ENCODE assay signal across 11 cellular contexts in the genomic region with DNA sequence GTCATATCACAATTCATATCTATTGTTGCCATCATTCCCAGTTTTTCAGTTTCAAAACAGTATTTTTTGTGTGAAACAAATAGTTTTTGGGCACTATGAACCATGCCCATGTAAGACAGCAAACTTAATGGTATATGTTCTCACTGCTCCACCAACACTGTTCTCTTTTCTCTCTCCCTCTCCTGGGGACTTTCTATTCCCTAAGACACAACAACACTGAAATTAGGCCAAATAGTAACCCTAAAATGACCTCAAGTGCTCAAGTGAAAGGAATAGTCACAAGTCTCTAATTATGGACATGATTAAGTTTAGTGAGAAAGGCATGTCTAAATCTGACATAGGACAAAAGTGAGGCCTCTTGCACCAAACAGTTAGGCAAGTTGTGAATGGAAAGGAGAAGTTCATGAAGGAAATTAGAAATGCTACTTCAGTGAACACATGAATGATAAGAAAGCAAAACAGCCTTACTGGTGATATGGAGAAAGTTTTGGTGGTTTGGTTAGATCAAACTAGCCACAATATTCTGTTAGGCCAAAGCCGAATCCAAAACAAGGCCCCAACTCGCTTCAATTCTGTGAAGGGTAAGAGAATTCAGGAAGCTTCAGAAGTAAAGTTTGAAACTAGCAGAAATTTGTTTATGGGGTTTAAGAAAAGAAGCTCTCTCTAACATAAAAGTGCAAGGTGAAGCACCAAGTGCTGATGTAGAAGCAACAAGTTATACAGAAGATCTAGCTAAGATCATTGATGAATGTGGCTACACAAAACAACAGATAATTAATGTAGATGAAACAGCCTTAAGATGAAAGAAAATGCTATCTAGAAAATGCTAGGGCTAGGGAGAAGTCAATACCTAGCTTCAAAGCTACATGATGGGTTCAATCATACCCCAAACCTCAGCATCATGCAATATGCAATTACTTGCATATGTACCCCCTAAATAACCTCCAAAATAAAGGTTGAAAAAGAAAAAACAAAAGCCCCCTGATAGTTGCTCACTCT.
DNase-seq lines count a peak whose midpoint lies in the region; ATAC-seq lines count a peak whose summit lies in the region.
"Had no signal": no experiment of that assay in that cellular context is flagged by ENCODE, and none has a peak within 500 bp of the region (broad histone marks: within the 10 kb centered on the region; RNA-seq: fewer than 3 reads in every experiment).

No MANE protein-coding gene starts in this region.

- peaks cover 27% of the 10 kb centered on the region for H3K9me3 Mint-ChIP-seq in activated CD4-positive, alpha-beta memory T cell treated with anti-CD3 and anti-CD28 coated beads for 36 hours
- peaks cover 30% of the 10 kb centered on the region for H3K9me3 Mint-ChIP-seq in stimulated activated naive CD8-positive, alpha-beta T cell treated with anti-CD3 and anti-CD28 coated beads, Interleukin-15, Interleukin-2, amounts not matched to agents 100 ng/mL and 50 ng/mL, for 24 hours

- ATAC-seq in Right ventricle myocardium inferior: peak; percentile 27
- ATAC-seq in left ventricle myocardium superior: no peak
- peak; percentile 59 for ATAC-seq in HG03442 (IDR thresholded peaks at IDR 0.05; ENCODE audit: unreplicated experiment)

- intact Hi-C loops in Right ventricle myocardium inferior (cut with DNase I): no loop called here
- intact Hi-C loops in left ventricle myocardium superior (cut with micrococcal nuclease): no loop called here
- intact Hi-C loops in activated CD4-positive, alpha-beta memory T cell treated with anti-CD3 and anti-CD28 coated beads for 36 hours (cut with micrococcal nuclease): loop anchor here (1.0 kb wide), 1 partner anchor 10 kb away; no protein-coding TSS in a partner anchor

- POLR2A ChIA-PET in activated CD4-positive, alpha-beta memory T cell treated with anti-CD3 and anti-CD28 coated beads for 36 hours (lab: Charles Lee): no interaction called here

- DNase-seq in Right ventricle myocardium inferior (ENCODE audit: missing footprints): no peak
- DNase-seq in left ventricle myocardium superior: no peak
- DNase-seq in activated CD4-positive, alpha-beta memory T cell treated with anti-CD3 and anti-CD28 coated beads for 36 hours: no peak
- DNase-seq in pons (ENCODE audit: low spot score): no peak
- no peak for DNase-seq in NCI-H2196 (lab: John Stamatoyannopoulos, UW; ENCODE audit: unreplicated experiment)
- DNase-seq in epidermal melanocyte (ENCODE audit: insufficient read length, low spot score): no peak
- DNase-seq: mammary epithelial cell, NCI-H446, SW 1271 had no signal

- peaks cover 68% of the 10 kb centered on the region for H3K36me3 Mint-ChIP-seq in activated CD4-positive, alpha-beta memory T cell treated with anti-CD3 and anti-CD28 coated beads for 36 hours
- H3K36me3 Mint-ChIP-seq in stimulated activated naive CD8-positive, alpha-beta T cell treated with anti-CD3 and anti-CD28 coated beads, Interleukin-15, Interleukin-2, amounts not matched to agents 100 ng/mL and 50 ng/mL, for 24 hours (ENCODE audit: low read depth): peaks cover 83% of the 10 kb centered on the region

- H3K4me3 Mint-ChIP-seq in activated CD4-positive, alpha-beta memory T cell treated with anti-CD3 and anti-CD28 coated beads for 36 hours: peak overlapping the region; percentile 9
- peak overlapping the region; percentile 67 for H3K4me3 Mint-ChIP-seq in stimulated activated naive CD8-positive, alpha-beta T cell treated with anti-CD3 and anti-CD28 coated beads, Interleukin-15, Interleukin-2, amounts not matched to agents 100 ng/mL and 50 ng/mL, for 24 hours

- no peaks in the 10 kb centered on the region for H3K27me3 Mint-ChIP-seq in activated CD4-positive, alpha-beta memory T cell treated with anti-CD3 and anti-CD28 coated beads for 36 hours
- H3K27me3 Mint-ChIP-seq in stimulated activated naive CD8-positive, alpha-beta T cell treated with anti-CD3 and anti-CD28 coated beads, Interleukin-15, Interleukin-2, amounts not matched to agents 100 ng/mL and 50 ng/mL, for 24 hours: no peaks in the 10 kb centered on the region

- H3K4me1 Mint-ChIP-seq in activated CD4-positive, alpha-beta memory T cell treated with anti-CD3 and anti-CD28 coated beads for 36 hours (ENCODE audit: low read depth): peaks cover 64% of the 10 kb centered on the region
- H3K4me1 Mint-ChIP-seq in stimulated activated naive CD8-positive, alpha-beta T cell treated with anti-CD3 and anti-CD28 coated beads, Interleukin-15, Interleukin-2, amounts not matched to agents 100 ng/mL and 50 ng/mL, for 24 hours (ENCODE audit: low read depth): peaks cover 88% of the 10 kb centered on the region

- CTCF ChIA-PET in activated CD4-positive, alpha-beta memory T cell treated with anti-CD3 and anti-CD28 coated beads for 36 hours (lab: Charles Lee): interaction anchor here (1.5 kb wide), 1 partner anchor 76 kb away, joined by 3 read pairs; no protein-coding TSS in a partner anchor

- H3K27ac Mint-ChIP-seq in activated CD4-positive, alpha-beta memory T cell treated with anti-CD3 and anti-CD28 coated beads for 36 hours: peak overlapping the region; percentile 47
- H3K27ac Mint-ChIP-seq in stimulated activated naive CD8-positive, alpha-beta T cell treated with anti-CD3 and anti-CD28 coated beads, Interleukin-15, Interleukin-2, amounts not matched to agents 100 ng/mL and 50 ng/mL, for 24 hours: peak overlapping the region; percentile 84
